Comparison of ENCODE assay signal across 12 cellular contexts in genomic region chrY:15455133-15455937, GRCh38.
DNase-seq lines count a peak whose midpoint lies in the region; ATAC-seq and TF ChIP-seq lines count a peak whose summit lies in the region.
"Had no signal": no experiment of that assay in that cellular context is flagged by ENCODE, and none has a peak within 500 bp of the region (broad histone marks: within the 10 kb centered on the region; RNA-seq: fewer than 3 reads in every experiment).

No MANE protein-coding gene starts in this region.

- ATAC-seq in HG02588 (IDR thresholded peaks at IDR 0.05; ENCODE audit: unreplicated experiment) (no peak), GM19324 (IDR thresholded peaks at IDR 0.05; ENCODE audit: low FRiP score, unreplicated experiment) (no peak), T-cell (replicated peaks in 1 of 4) (no peak)

- H3K36me3 Mint-ChIP-seq in T-helper 2 cell treated with Interferon-gamma antibody and Interleukin-4, amounts not matched to agents 5 μg/mL and 100 μg/mL, for 36 hours (ENCODE audit: low read depth) = no peaks in the 10 kb centered on the region
- no peaks in the 10 kb centered on the region for H3K36me3 Mint-ChIP-seq in T-cell

- H3K27ac ChIP-seq in skeletal muscle tissue (ENCODE audit: low read depth, low read length) = no peak overlapping the region

- H3K4me3 ChIP-seq in GM12864 (ENCODE audit: low read depth, low read length) (0 out of 2 replicates have a peak overlapping the region, but pooled peaks have one; percentile 21), skeletal muscle tissue (ENCODE audit: low read length in 3 of 3) (peak overlapping the region in 2 of 3 donors; percentile 38 to 72)

- no peaks in the 10 kb centered on the region for H3K36me3 ChIP-seq in skeletal muscle tissue (ENCODE audit: control insufficient read depth in 3 of 3, insufficient read depth in 3 of 3, low read length in 3 of 3)

- H3K27me3 ChIP-seq in skeletal muscle tissue (ENCODE audit: control insufficient read depth in 3 of 3, insufficient read depth in 3 of 3, low read length in 3 of 3) = no peaks in the 10 kb centered on the region

- DNase-seq in T-helper 2 cell treated with Interferon-gamma antibody and Interleukin-4, amounts not matched to agents 5 μg/mL and 100 μg/mL, for 36 hours (ENCODE audit: low spot score) = no peak
- DNase-seq in T-helper 2 cell (no peak), GM12864 (ENCODE audit: low read depth) (no peak), cerebellar cortex (ENCODE audit: low spot score) (peak; percentile 37), T-cell (no peak)
- DNase-seq: DMS53, hippocampal formation, NCI-H2081 had no signal

- peaks cover 0 to 4% (median 0%) of the 10 kb centered on the region in 3 donors for H3K4me1 ChIP-seq in skeletal muscle tissue (ENCODE audit: control insufficient read depth in 3 of 3, insufficient read depth in 3 of 3, low read length in 3 of 3)

- no peak overlapping the region for H3K4me3 Mint-ChIP-seq in T-helper 2 cell treated with Interferon-gamma antibody and Interleukin-4, amounts not matched to agents 5 μg/mL and 100 μg/mL, for 36 hours
- H3K4me3 Mint-ChIP-seq in T-cell = peak overlapping the region in 1 of 3 donors; percentile 73

- TF ChIP-seq CTCF in GM12864 (IDR thresholded peaks at IDR 0.05; ENCODE audit: low read depth, low read length, missing control alignments) = no peak

- no peaks in the 10 kb centered on the region for H3K9me3 ChIP-seq in skeletal muscle tissue (ENCODE audit: control insufficient read depth in 3 of 3, low read length in 3 of 3)

- CTCF ChIA-PET in T-cell (lab: Charles Lee) = no interaction called here

- peaks cover 5% of the 10 kb centered on the region for H3K27me3 Mint-ChIP-seq in T-helper 2 cell treated with Interferon-gamma antibody and Interleukin-4, amounts not matched to agents 5 μg/mL and 100 μg/mL, for 36 hours (ENCODE audit: low read depth)
- H3K27me3 Mint-ChIP-seq in T-cell = no peaks in the 10 kb centered on the region

- H3K9me3 Mint-ChIP-seq in T-helper 2 cell treated with Interferon-gamma antibody and Interleukin-4, amounts not matched to agents 5 μg/mL and 100 μg/mL, for 36 hours = no peaks in the 10 kb centered on the region
- H3K9me3 Mint-ChIP-seq in T-cell = no peaks in the 10 kb centered on the region
- H3K9me3 Mint-ChIP-seq: activated T-cell treated with anti-CD3 and anti-CD28 coated beads, Interleukin-2, amount 50 U/mL, for 72 hours had no signal

- POLR2A ChIA-PET in T-cell (lab: Charles Lee) = no interaction called here

- peaks cover 2% of the 10 kb centered on the region for H3K4me1 Mint-ChIP-seq in T-helper 2 cell treated with Interferon-gamma antibody and Interleukin-4, amounts not matched to agents 5 μg/mL and 100 μg/mL, for 36 hours (ENCODE audit: low read depth)
- peaks cover 0 to 4% (median 0%) of the 10 kb centered on the region in 3 donors for H3K4me1 Mint-ChIP-seq in T-cell

- peak overlapping the region in 1 of 3 donors; percentile 57 for H3K9ac ChIP-seq in skeletal muscle tissue (ENCODE audit: low read depth in 1 of 3, low read length in 3 of 3)

- H3K27ac Mint-ChIP-seq in T-helper 2 cell treated with Interferon-gamma antibody and Interleukin-4, amounts not matched to agents 5 μg/mL and 100 μg/mL, for 36 hours = peak overlapping the region; percentile 45
- no peak overlapping the region for H3K27ac Mint-ChIP-seq in T-cell
